In genomic region chr3:31536417-31536991, GRCh38 we compare ENCODE assay signal across 1 cellular context.
TF ChIP-seq lines count a peak whose summit lies in the region.

No MANE protein-coding gene starts in this region.

TF ChIP-seq in SK-N-SH, 30 proteins besides CTCF, POLR2A, EP300 and RAD21 (continued from another document):
- TF ChIP-seq REST (IDR thresholded peaks at IDR 0.05; ENCODE audit: low read depth, low read length) (no peak), POLR2AphosphoS5 (IDR thresholded peaks at IDR 0.05; ENCODE audit: low read depth, low read length) (no peak), NRF1 (IDR thresholded peaks at IDR 0.05; ENCODE audit: low read depth, low read length) (no peak), TCF12 (IDR thresholded peaks at IDR 0.05) (no peak), NFIC (IDR thresholded peaks at IDR 0.05; ENCODE audit: borderline replicate concordance) (no peak), GABPA (IDR thresholded peaks at IDR 0.05; ENCODE audit: low read depth) (no peak)
